Comparison of ENCODE assay signal across 8 cellular contexts in genomic region chr15:90666135-90666909, GRCh38. TPM values are rescaled to one million over a fixed set of nuclear protein-coding genes. Genes with fewer than 3 reads are reported as not detected.
DNase-seq lines count a peak whose midpoint lies in the region; ATAC-seq and TF ChIP-seq lines count a peak whose summit lies in the region.

No MANE protein-coding gene starts in this region.

- DNase-seq in activated T-cell treated with anti-CD3 and anti-CD28 coated beads, Interleukin-2, amount 50 U/mL, for 72 hours: no peak
- no peak for DNase-seq in activated T-cell treated with anti-CD3 and anti-CD28 coated beads, Interleukin-2, amount 50 U/mL, for 48 hours
- DNase-seq in activated T-helper 2 cell treated with anti-CD3 and anti-CD28 coated beads, Interferon-gamma antibody, Interleukin-2, Interleukin-4, amounts not matched to agents 10 μg/mL and 5 μg/mL and 100 μg/mL, durations not matched to agents 14 hours and 24 hours and 36 hours (ENCODE audit: low spot score): no peak
- DNase-seq in left lung (no peak), tibial artery (peak; percentile 20 to 44), GM10266 (ENCODE audit: extremely low spot score) (no peak), NCI-H748 treated with DMSO at 0.1 percent for 48 hours (lab: John Stamatoyannopoulos, UW) (no peak), DMS53 treated with DMSO at 0.1 percent for 48 hours (lab: John Stamatoyannopoulos, UW; ENCODE audit: unreplicated experiment) (no peak)

- H3K27me3 ChIP-seq in left lung (no peaks in the 10 kb centered on the region), tibial artery (no peaks in the 10 kb centered on the region)

- intact Hi-C loops in activated T-helper 2 cell treated with anti-CD3 and anti-CD28 coated beads, Interferon-gamma antibody, Interleukin-2, Interleukin-4, amounts not matched to agents 10 μg/mL and 5 μg/mL and 100 μg/mL, durations not matched to agents 14 hours and 24 hours and 36 hours (cut with micrococcal nuclease): no loop called here
- intact Hi-C loops in left lung (cut with DNase I) (no loop called here), tibial artery (cut with DNase I; ENCODE audit: low total_unique reads) (no loop called here)

- peak overlapping the region; percentile 52 for H3K27ac Mint-ChIP-seq in activated T-cell treated with anti-CD3 and anti-CD28 coated beads, Interleukin-2, amount 50 U/mL, for 72 hours
- peak overlapping the region; percentile 91 for H3K27ac Mint-ChIP-seq in activated T-helper 2 cell treated with anti-CD3 and anti-CD28 coated beads, Interferon-gamma antibody, Interleukin-2, Interleukin-4, amounts not matched to agents 10 μg/mL and 5 μg/mL and 100 μg/mL, durations not matched to agents 14 hours and 24 hours and 36 hours

- H3K4me3 ChIP-seq in left lung: peak overlapping the region; percentile 62 to 65
- H3K4me3 ChIP-seq in tibial artery: peak overlapping the region; percentile 80 to 93

- no peak for ATAC-seq in activated T-cell treated with anti-CD3 and anti-CD28 coated beads, Interleukin-2, amount 50 U/mL, for 72 hours (replicated peaks in 1 of 2)
- no peak for ATAC-seq in left lung

- peak overlapping the region; percentile 85 to 88 for H3K27ac ChIP-seq in left lung
- H3K27ac ChIP-seq in tibial artery: peak overlapping the region; percentile 96 to 98

- no peaks in the 10 kb centered on the region for H3K9me3 Mint-ChIP-seq in activated T-cell treated with anti-CD3 and anti-CD28 coated beads, Interleukin-2, amount 50 U/mL, for 72 hours
- peaks cover 3% of the 10 kb centered on the region for H3K9me3 Mint-ChIP-seq in activated T-helper 2 cell treated with anti-CD3 and anti-CD28 coated beads, Interferon-gamma antibody, Interleukin-2, Interleukin-4, amounts not matched to agents 10 μg/mL and 5 μg/mL and 100 μg/mL, durations not matched to agents 14 hours and 24 hours and 36 hours

- H3K4me1 Mint-ChIP-seq in activated T-cell treated with anti-CD3 and anti-CD28 coated beads, Interleukin-2, amount 50 U/mL, for 72 hours (ENCODE audit: low read depth): peaks cover 52% of the 10 kb centered on the region
- H3K4me1 Mint-ChIP-seq in activated T-helper 2 cell treated with anti-CD3 and anti-CD28 coated beads, Interferon-gamma antibody, Interleukin-2, Interleukin-4, amounts not matched to agents 10 μg/mL and 5 μg/mL and 100 μg/mL, durations not matched to agents 14 hours and 24 hours and 36 hours (ENCODE audit: low read depth): peaks cover 37% of the 10 kb centered on the region

- peaks cover 39% of the 10 kb centered on the region for H3K27me3 Mint-ChIP-seq in activated T-cell treated with anti-CD3 and anti-CD28 coated beads, Interleukin-2, amount 50 U/mL, for 72 hours (ENCODE audit: low read depth)
- H3K27me3 Mint-ChIP-seq in activated T-helper 2 cell treated with anti-CD3 and anti-CD28 coated beads, Interferon-gamma antibody, Interleukin-2, Interleukin-4, amounts not matched to agents 10 μg/mL and 5 μg/mL and 100 μg/mL, durations not matched to agents 14 hours and 24 hours and 36 hours (ENCODE audit: low read depth): no peaks in the 10 kb centered on the region

- TF ChIP-seq CTCF in left lung (IDR thresholded peaks at IDR 0.05): no peak
- TF ChIP-seq CTCF in tibial artery (IDR thresholded peaks at IDR 0.05): no peak
- no peak for TF ChIP-seq CTCF in GM10266 (IDR thresholded peaks at IDR 0.05; ENCODE audit: control insufficient read depth, insufficient read depth, low read depth, missing control alignments)

- no peaks in the 10 kb centered on the region for H3K36me3 ChIP-seq in left lung
- no peaks in the 10 kb centered on the region for H3K36me3 ChIP-seq in tibial artery

- H3K9me3 ChIP-seq in left lung (no peaks in the 10 kb centered on the region), tibial artery (no peaks in the 10 kb centered on the region)

- H3K36me3 Mint-ChIP-seq in activated T-cell treated with anti-CD3 and anti-CD28 coated beads, Interleukin-2, amount 50 U/mL, for 72 hours (ENCODE audit: insufficient read depth in 2 of 2): peaks cover 8 to 10% of the 10 kb centered on the region in 2 donors
- H3K36me3 Mint-ChIP-seq in activated T-helper 2 cell treated with anti-CD3 and anti-CD28 coated beads, Interferon-gamma antibody, Interleukin-2, Interleukin-4, amounts not matched to agents 10 μg/mL and 5 μg/mL and 100 μg/mL, durations not matched to agents 14 hours and 24 hours and 36 hours (ENCODE audit: low read depth): peaks cover 34% of the 10 kb centered on the region

- H3K4me3 Mint-ChIP-seq in activated T-cell treated with anti-CD3 and anti-CD28 coated beads, Interleukin-2, amount 50 U/mL, for 72 hours: peak overlapping the region; percentile 88
- H3K4me3 Mint-ChIP-seq in activated T-helper 2 cell treated with anti-CD3 and anti-CD28 coated beads, Interferon-gamma antibody, Interleukin-2, Interleukin-4, amounts not matched to agents 10 μg/mL and 5 μg/mL and 100 μg/mL, durations not matched to agents 14 hours and 24 hours and 36 hours (ENCODE audit: low read depth): peak overlapping the region; percentile 80

- peaks cover 6 to 18% of the 10 kb centered on the region in 2 donors for H3K4me1 ChIP-seq in left lung
- H3K4me1 ChIP-seq in tibial artery: peaks cover 0 to 18% (median 9%) of the 10 kb centered on the region in 4 donors

RNA-seq across cellular contexts. Expression of gene BLM, which starts 50.8 kb away (rescaled TPM):
- 100 to 1,000 TPM in 1 of 2 donors, 10 to 100 TPM in 1; 90.9 to 101 TPM for total RNA-seq in activated T-cell treated with anti-CD3 and anti-CD28 coated beads, Interleukin-2, amount 50 U/mL, for 72 hours
- total RNA-seq in activated T-helper 2 cell treated with anti-CD3 and anti-CD28 coated beads, Interferon-gamma antibody, Interleukin-2, Interleukin-4, amounts not matched to agents 10 μg/mL and 5 μg/mL and 100 μg/mL, durations not matched to agents 14 hours and 24 hours and 36 hours: 58.9 and 65.3 TPM in 2 replicates
- total RNA-seq in left lung: 1 to 10 TPM; 3.7 to 4.4 TPM

Comparison
In these comparisons a context has a peak if more than half of its experiments do, and no peak if none do; other contexts are left out.
1. DNase-seq: peak in tibial artery (2 of 2); none in activated T-cell treated with anti-CD3 and anti-CD28 coated beads, Interleukin-2, amount 50 U/mL, for 72 hours (0 of 2), activated T-cell treated with anti-CD3 and anti-CD28 coated beads, Interleukin-2, amount 50 U/mL, for 48 hours (0 of 2), activated T-helper 2 cell treated with anti-CD3 and anti-CD28 coated beads, Interferon-gamma antibody, Interleukin-2, Interleukin-4, amounts not matched to agents 10 μg/mL and 5 μg/mL and 100 μg/mL, durations not matched to agents 14 hours and 24 hours and 36 hours (single experiment), left lung (0 of 2), GM10266 (single experiment), NCI-H748 treated with DMSO at 0.1 percent for 48 hours (single experiment) and DMS53 treated with DMSO at 0.1 percent for 48 hours (single experiment).
2. RNA of gene BLM, which starts 50.8 kb away (total RNA-seq): 90.9 to 101 TPM in activated T-cell treated with anti-CD3 and anti-CD28 coated beads, Interleukin-2, amount 50 U/mL, for 72 hours and 58.9 to 65.3 TPM in activated T-helper 2 cell treated with anti-CD3 and anti-CD28 coated beads, Interferon-gamma antibody, Interleukin-2, Interleukin-4, amounts not matched to agents 10 μg/mL and 5 μg/mL and 100 μg/mL, durations not matched to agents 14 hours and 24 hours and 36 hours; 3.7 to 4.4 TPM in left lung; every median in the first group is over 10 times any median in the second.